In genomic region chr3:102091358-102091757, GRCh38 we compare ENCODE assay signal across 14 cellular contexts.
"Had no signal": no experiment of that assay in that cellular context is flagged by ENCODE, and none has a peak within 500 bp of the region (broad histone marks: within the 10 kb centered on the region; RNA-seq: fewer than 3 reads in every experiment).

No MANE protein-coding gene starts in this region.

- H3K4me3 ChIP-seq: body of pancreas, gastroesophageal sphincter, right atrium auricular region, testis, upper lobe of right lung had no signal

- H3K9me3 Mint-ChIP-seq: central memory CD8-positive, alpha-beta T cell had no signal

- H3K36me3 ChIP-seq: gastroesophageal sphincter, right atrium auricular region, upper lobe of right lung had no signal

- ATAC-seq: body of pancreas; gastroesophageal sphincter; stimulated activated naive CD8-positive, alpha-beta T cell treated with anti-CD3 and anti-CD28 coated beads, Interleukin-15, Interleukin-2, amounts not matched to agents 100 U/mL and 50 U/mL, for 24 hours; upper lobe of right lung had no signal

- H3K4me3 Mint-ChIP-seq: central memory CD8-positive, alpha-beta T cell had no signal

- H3K27me3 Mint-ChIP-seq: central memory CD8-positive, alpha-beta T cell had no signal

- H3K27me3 ChIP-seq: body of pancreas, gastroesophageal sphincter, right atrium auricular region, testis, upper lobe of right lung had no signal

- DNase-seq: activated CD4-positive, CD25-positive, alpha-beta regulatory T cell treated with anti-CD3 and anti-CD28 coated beads, Interleukin-2, amount 50 U/mL, for 72 hours; activated gamma-delta T cell treated with Interleukin-2 at 50 U/mL for 16 hours; body of pancreas; effector memory CD4-positive, alpha-beta T cell; kidney; left ventricle myocardium superior; mesendoderm; SHP77; stimulated activated naive CD8-positive, alpha-beta T cell treated with anti-CD3 and anti-CD28 coated beads, Interleukin-15, Interleukin-2, amounts not matched to agents 100 U/mL and 50 U/mL, for 24 hours; testis; upper lobe of right lung had no signal

- H3K27ac ChIP-seq: body of pancreas, gastroesophageal sphincter, right atrium auricular region, testis, upper lobe of right lung had no signal

- H3K9me3 ChIP-seq: body of pancreas, gastroesophageal sphincter, right atrium auricular region, testis, upper lobe of right lung had no signal

- H3K4me1 ChIP-seq: body of pancreas, testis, upper lobe of right lung had no signal
